Comparison of ENCODE assay signal across 8 cellular contexts in genomic region chr1:158121604-158122254, GRCh38. TPM values are rescaled to one million over a fixed set of nuclear protein-coding genes. Genes with fewer than 3 reads are reported as not detected.
DNase-seq lines count a peak whose midpoint lies in the region; ATAC-seq and TF ChIP-seq lines count a peak whose summit lies in the region.

No MANE protein-coding gene starts in this region.

- H3K27ac ChIP-seq in SJCRH30 (no peak overlapping the region), esophagus squamous epithelium (no peak overlapping the region), sigmoid colon (no peak overlapping the region)

- 12 to 15% methylated on average over 5 of the region's 5 CpGs for WGBS in esophagus squamous epithelium, 2 donors
- 10 to 29% methylated on average over 5 of the region's 5 CpGs for WGBS in sigmoid colon, 2 donors

- H3K9me3 ChIP-seq in SJCRH30 (replicated peaks) = no peaks in the 10 kb centered on the region
- H3K9me3 ChIP-seq in esophagus squamous epithelium = no peaks in the 10 kb centered on the region
- H3K9me3 ChIP-seq in sigmoid colon = no peaks in the 10 kb centered on the region

- DNase-seq in NCI-H1092 treated with DMSO at 0.1 percent for 48 hours (lab: John Stamatoyannopoulos, UW) (peak; percentile 17), NCI-H1092 (lab: John Stamatoyannopoulos, UW) (no peak), SJCRH30 (peak; percentile 32 to 60), esophagus squamous epithelium (lab: John Stamatoyannopoulos, UW) (no peak), sigmoid colon (no peak), middle frontal gyrus (ENCODE audit: extremely low spot score, low spot score) (no peak), KG1 (lab: John Stamatoyannopoulos, UW) (no peak)

- no peak for TF ChIP-seq POLR2A in esophagus squamous epithelium (IDR thresholded peaks at IDR 0.05)
- TF ChIP-seq POLR2A in sigmoid colon (IDR thresholded peaks at IDR 0.05) = no peak

- H3K27me3 ChIP-seq in SJCRH30 = no peaks in the 10 kb centered on the region
- peaks cover 0 to 46% (median 0%) of the 10 kb centered on the region in 4 donors for H3K27me3 ChIP-seq in esophagus squamous epithelium
- H3K27me3 ChIP-seq in sigmoid colon = no peaks in the 10 kb centered on the region

- intact Hi-C loops in esophagus squamous epithelium (cut with DNase I) (no loop called here), sigmoid colon (cut with DNase I) (loop anchor here (5.0 kb wide), 1 partner anchor 34 kb away; no protein-coding TSS in a partner anchor)

- TF ChIP-seq EP300 in sigmoid colon (IDR thresholded peaks at IDR 0.05) = no peak

- TF ChIP-seq CTCF in esophagus squamous epithelium (IDR thresholded peaks at IDR 0.05) = peak; percentile 27 to 78 (median 54)
- peak in 3 of 4 experiments; percentile 18 to 30 (median 20) for TF ChIP-seq CTCF in sigmoid colon (IDR thresholded peaks at IDR 0.05)

- H3K4me3 ChIP-seq in SJCRH30 (no peak overlapping the region), esophagus squamous epithelium (no peak overlapping the region), sigmoid colon (no peak overlapping the region)

- H3K4me1 ChIP-seq in SJCRH30 (no peaks in the 10 kb centered on the region), esophagus squamous epithelium (peaks cover 8 to 22% (median 8%) of the 10 kb centered on the region in 3 donors), sigmoid colon (peaks cover 0 to 17% (median 8%) of the 10 kb centered on the region in 4 donors)

- ATAC-seq in HG03520 (IDR thresholded peaks at IDR 0.05; ENCODE audit: unreplicated experiment) = peak; percentile 42

- H3K36me3 ChIP-seq in SJCRH30 (no peaks in the 10 kb centered on the region), esophagus squamous epithelium (no peaks in the 10 kb centered on the region), sigmoid colon (no peaks in the 10 kb centered on the region)

RNA-seq across cellular contexts. Expression of gene CD1D, which starts 59.0 kb away (rescaled TPM):
- total RNA-seq in SJCRH30 (2014; rRNA removed; shearing (Covaris generic)) = not detected in 2 replicates
- 1 to 10 TPM in 2 of 4 donors, under 1 TPM in 1, not detected in 1; 0.83 to 1.9 (median 1.7) TPM for total RNA-seq in esophagus squamous epithelium
- total RNA-seq in sigmoid colon = 1 to 10 TPM; 1.1 to 3.0 (median 2.2) TPM
- 1 to 10 TPM in 2 of 3 donors, under 1 TPM in 1; 0.60 to 5.9 (median 3.2) TPM for polyA plus RNA-seq in sigmoid colon

Comparison
In these comparisons a context has a peak if more than half of its experiments do, and no peak if none do; other contexts are left out.
1. DNase-seq: peak in NCI-H1092 treated with DMSO at 0.1 percent for 48 hours (single experiment) and SJCRH30 (2 of 2); none in NCI-H1092 (single experiment), esophagus squamous epithelium (single experiment), sigmoid colon (single experiment), middle frontal gyrus (single experiment) and KG1 (single experiment).